ENCODE assay signal across 1 cellular context in genomic region chr3:127857270-127857801, GRCh38.
TF ChIP-seq lines count a peak whose summit lies in the region.

No MANE protein-coding gene starts in this region.

TF ChIP-seq in endothelial cell of umbilical vein, 7 proteins besides CTCF, POLR2A, EP300 and RAD21:
- TF ChIP-seq MAX (IDR thresholded peaks at IDR 0.05; ENCODE audit: insufficient read depth, insufficient read length) (no peak), JUN (IDR thresholded peaks at IDR 0.05; ENCODE audit: borderline replicate concordance, insufficient read depth, insufficient read length, low read depth) (no peak), MYC (IDR thresholded peaks at IDR 0.05; ENCODE audit: low read depth, low read length) (no peak), POLR2AphosphoS5 (IDR thresholded peaks at IDR 0.05; ENCODE audit: insufficient read depth, low read depth, low read length) (no peak), GATA2 (IDR thresholded peaks at IDR 0.05; ENCODE audit: insufficient read depth, insufficient read length, low read depth, low read length) (no peak), EZH2 (IDR thresholded peaks at IDR 0.05; ENCODE audit: borderline replicate concordance, low read depth, low read length, severe bottlenecking) (no peak)
